Comparison of ENCODE assay signal across 9 cellular contexts in genomic region chr1:8903908-8904650, GRCh38. TPM values are rescaled to one million over a fixed set of nuclear protein-coding genes. Genes with fewer than 3 reads are reported as not detected.
DNase-seq lines count a peak whose midpoint lies in the region; ATAC-seq lines count a peak whose summit lies in the region.
"Had no signal": no experiment of that assay in that cellular context is flagged by ENCODE, and none has a peak within 500 bp of the region (broad histone marks: within the 10 kb centered on the region; RNA-seq: fewer than 3 reads in every experiment).

No MANE protein-coding gene starts in this region.

- no peaks in the 10 kb centered on the region for H3K9me3 Mint-ChIP-seq in activated naive CD4-positive, alpha-beta T cell treated with anti-CD3 and anti-CD28 coated beads, Interleukin-2, amount 50 U/mL, for 24 hours
- H3K9me3 Mint-ChIP-seq in activated naive CD8-positive, alpha-beta T cell treated with anti-CD3 and anti-CD28 coated beads, Interleukin-2, amount 10 ng/mL, durations not matched to agents 7 days and 5 days: peaks cover 2% of the 10 kb centered on the region

- DNase-seq in activated naive CD4-positive, alpha-beta T cell treated with anti-CD3 and anti-CD28 coated beads, Interleukin-2, amount 50 U/mL, for 16 hours: no peak
- DNase-seq in activated naive CD8-positive, alpha-beta T cell treated with anti-CD3 and anti-CD28 coated beads, Interleukin-2, amount 10 ng/mL, durations not matched to agents 7 days and 5 days: no peak
- peak; percentile 97 for DNase-seq in islet precursor cell
- DNase-seq in ureter (ENCODE audit: low spot score): peak; percentile 81
- no peak for DNase-seq in DMS114 treated with DMSO at 0.1 percent for 48 hours (lab: John Stamatoyannopoulos, UW; ENCODE audit: unreplicated experiment)
- no peak for DNase-seq in NCI-H2029 treated with DMSO at 0.1 percent for 48 hours (lab: John Stamatoyannopoulos, UW)
- DNase-seq in activated T-cell treated with anti-CD3 and anti-CD28 coated beads for 4 hours: no peak

- no peak overlapping the region for H3K4me3 Mint-ChIP-seq in activated naive CD4-positive, alpha-beta T cell treated with anti-CD3 and anti-CD28 coated beads, Interleukin-2, amount 50 U/mL, for 24 hours
- H3K4me3 Mint-ChIP-seq in activated naive CD8-positive, alpha-beta T cell treated with anti-CD3 and anti-CD28 coated beads, Interleukin-2, amount 10 ng/mL, durations not matched to agents 7 days and 5 days: no peak overlapping the region

- peaks cover 45% of the 10 kb centered on the region for H3K4me1 Mint-ChIP-seq in activated naive CD4-positive, alpha-beta T cell treated with anti-CD3 and anti-CD28 coated beads, Interleukin-2, amount 50 U/mL, for 24 hours
- H3K4me1 Mint-ChIP-seq in activated naive CD8-positive, alpha-beta T cell treated with anti-CD3 and anti-CD28 coated beads, Interleukin-2, amount 10 ng/mL, durations not matched to agents 7 days and 5 days: peaks cover 56% of the 10 kb centered on the region

- no peak for ATAC-seq in activated naive CD8-positive, alpha-beta T cell treated with anti-CD3 and anti-CD28 coated beads, Interleukin-2, amount 10 ng/mL, durations not matched to agents 7 days and 5 days (ENCODE audit: low read depth)

- H3K27me3 Mint-ChIP-seq in activated naive CD4-positive, alpha-beta T cell treated with anti-CD3 and anti-CD28 coated beads, Interleukin-2, amount 50 U/mL, for 24 hours: no peaks in the 10 kb centered on the region
- no peaks in the 10 kb centered on the region for H3K27me3 Mint-ChIP-seq in activated naive CD8-positive, alpha-beta T cell treated with anti-CD3 and anti-CD28 coated beads, Interleukin-2, amount 10 ng/mL, durations not matched to agents 7 days and 5 days

- H3K27ac Mint-ChIP-seq in activated naive CD4-positive, alpha-beta T cell treated with anti-CD3 and anti-CD28 coated beads, Interleukin-2, amount 50 U/mL, for 24 hours: peak overlapping the region; percentile 81
- peak overlapping the region; percentile 76 for H3K27ac Mint-ChIP-seq in activated naive CD8-positive, alpha-beta T cell treated with anti-CD3 and anti-CD28 coated beads, Interleukin-2, amount 10 ng/mL, durations not matched to agents 7 days and 5 days

- POLR2A ChIA-PET in activated naive CD8-positive, alpha-beta T cell treated with anti-CD3 and anti-CD28 coated beads, Interleukin-2, amount 10 ng/mL, durations not matched to agents 7 days and 5 days (lab: Charles Lee): interaction anchor here (1.2 to 6.2 kb wide), 3 partner anchors 25 to 83 kb away, joined by 3 to 78 read pairs (median 3); partner anchors contain the start of gene ENO1

- no peaks in the 10 kb centered on the region for H3K36me3 Mint-ChIP-seq in activated naive CD4-positive, alpha-beta T cell treated with anti-CD3 and anti-CD28 coated beads, Interleukin-2, amount 50 U/mL, for 24 hours
- peaks cover 42% of the 10 kb centered on the region for H3K36me3 Mint-ChIP-seq in activated naive CD8-positive, alpha-beta T cell treated with anti-CD3 and anti-CD28 coated beads, Interleukin-2, amount 10 ng/mL, durations not matched to agents 7 days and 5 days

RNA-seq across cellular contexts. Expression of gene ENO1, which starts 25.6 kb away (rescaled TPM):
- 1,000 to 10,000 TPM; 2,428 to 2,545 TPM for total RNA-seq in activated naive CD8-positive, alpha-beta T cell treated with anti-CD3 and anti-CD28 coated beads, Interleukin-2, amount 10 ng/mL, durations not matched to agents 7 days and 5 days
- 726 TPM for total RNA-seq in ureter

RNA-seq across cellular contexts. Expression of gene CA6, which starts 41.6 kb away (rescaled TPM):
- total RNA-seq in activated naive CD8-positive, alpha-beta T cell treated with anti-CD3 and anti-CD28 coated beads, Interleukin-2, amount 10 ng/mL, durations not matched to agents 7 days and 5 days: 10 to 100 TPM; 37.3 to 41.8 TPM
- total RNA-seq in ureter: not detected
- total RNA-seq: tibial nerve had no signal

Comparison
In these comparisons a context has a peak if more than half of its experiments do, and no peak if none do; other contexts are left out.
1. DNase-seq: peak in islet precursor cell (single experiment) and ureter (single experiment); none in activated naive CD4-positive, alpha-beta T cell treated with anti-CD3 and anti-CD28 coated beads, Interleukin-2, amount 50 U/mL, for 16 hours (single experiment), activated naive CD8-positive, alpha-beta T cell treated with anti-CD3 and anti-CD28 coated beads, Interleukin-2, amount 10 ng/mL, durations not matched to agents 7 days and 5 days (single experiment), DMS114 treated with DMSO at 0.1 percent for 48 hours (single experiment), NCI-H2029 treated with DMSO at 0.1 percent for 48 hours (single experiment) and activated T-cell treated with anti-CD3 and anti-CD28 coated beads for 4 hours (single experiment).
2. RNA of gene CA6, which starts 41.6 kb away (total RNA-seq): 37.3 to 41.8 TPM in activated naive CD8-positive, alpha-beta T cell treated with anti-CD3 and anti-CD28 coated beads, Interleukin-2, amount 10 ng/mL, durations not matched to agents 7 days and 5 days; not detected in ureter (single experiment); every median in the first group is over 10 times any median in the second.